In the genomic region with DNA sequence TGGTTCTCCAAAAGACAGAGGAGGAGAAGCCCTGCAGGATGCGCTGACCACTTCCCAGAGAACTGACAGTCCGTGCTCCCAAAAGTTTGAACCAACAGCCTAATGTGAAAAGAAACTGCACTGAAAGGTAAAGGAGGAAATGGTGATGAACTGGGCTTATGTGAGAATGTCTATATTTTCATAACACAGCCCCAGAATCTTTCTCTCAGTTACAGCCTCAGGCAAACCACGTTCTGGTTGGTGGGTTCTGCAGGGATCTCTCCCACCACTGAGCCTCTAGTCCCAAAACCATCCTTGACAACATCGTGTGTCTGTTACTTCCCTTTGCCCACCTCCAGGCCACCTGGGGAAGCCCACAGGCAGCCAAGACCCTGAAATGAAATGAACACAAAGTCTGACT, we compare ENCODE assay signal across 11 cellular contexts. TPM values are rescaled to one million over a fixed set of nuclear protein-coding genes. Genes with fewer than 3 reads are reported as not detected.
DNase-seq lines count a peak whose midpoint lies in the region; ATAC-seq and TF ChIP-seq lines count a peak whose summit lies in the region.
"Had no signal": no experiment of that assay in that cellular context is flagged by ENCODE, and none has a peak within 500 bp of the region (broad histone marks: within the 10 kb centered on the region; RNA-seq: fewer than 3 reads in every experiment).

No MANE protein-coding gene starts in this region.

- H4K20me1 ChIP-seq in BLaER1 = no peaks in the 10 kb centered on the region

- H3K4me1 ChIP-seq in BLaER1 (peaks cover 38% of the 10 kb centered on the region), lung (ENCODE audit: control insufficient read depth in 2 of 2, insufficient read depth in 2 of 2, low read length in 2 of 2) (peaks cover 11 to 20% of the 10 kb centered on the region in 2 donors), mesendoderm (ENCODE audit: control insufficient read depth, low read depth, low read length) (peaks cover 2% of the 10 kb centered on the region)

- 69 to 76% methylated on average over 4 of the region's 4 CpGs for WGBS in lung, 2 donors
- no CpG with 5 or more reads among the region's 4 CpGs for WGBS in mesendoderm (ENCODE audit: extremely low coverage, insufficient coverage, low lambda C conversion rate)

- TF ChIP-seq CTCF in GM20000 (IDR thresholded peaks at IDR 0.05; ENCODE audit: extremely low read depth, missing control alignments) = no peak
- no peak for TF ChIP-seq CTCF in lung (IDR thresholded peaks at IDR 0.05; ENCODE audit: control extremely low read depth, extremely low read depth)

- no peaks in the 10 kb centered on the region for H3K27me3 ChIP-seq in BLaER1
- no peaks in the 10 kb centered on the region for H3K27me3 ChIP-seq in lung (ENCODE audit: control insufficient read depth, insufficient read depth)
- no peaks in the 10 kb centered on the region for H3K27me3 ChIP-seq in mesendoderm (ENCODE audit: insufficient read depth, low read length, poor library complexity)
- H3K27me3 ChIP-seq: MG63 had no signal

- H2BK120ac ChIP-seq in mesendoderm (ENCODE audit: low read depth, low read length) = no peak overlapping the region

- H3K4ac ChIP-seq in mesendoderm (ENCODE audit: low read depth, low read length) = no peak overlapping the region

- H3K27ac ChIP-seq in BLaER1 (peak overlapping the region; percentile 79), lung (ENCODE audit: low read depth in 1 of 2, low read length in 1 of 2) (peak overlapping the region; percentile 41 to 46), mesendoderm (ENCODE audit: low read depth, low read length) (no peak overlapping the region)

- H3K56ac ChIP-seq in mesendoderm (ENCODE audit: low read length) = no peak overlapping the region

- no peak overlapping the region for H3K18ac ChIP-seq in mesendoderm (ENCODE audit: low read length)

- H3K4me3 ChIP-seq in BLaER1 (no peak overlapping the region), lung (no peak overlapping the region), mesendoderm (ENCODE audit: low read length) (no peak overlapping the region)
- H3K4me3 ChIP-seq: MG63 had no signal

- H3K27me3 Mint-ChIP-seq in T-cell = peaks cover 0 to 6% of the 10 kb centered on the region in 2 donors

- H3K4me2 ChIP-seq in BLaER1 (peak overlapping the region; percentile 73), mesendoderm (ENCODE audit: low read length) (no peak overlapping the region)

- H3K9me3 Mint-ChIP-seq in T-cell = no peaks in the 10 kb centered on the region

- peaks cover 8 to 13% (median 13%) of the 10 kb centered on the region in 3 donors for H3K4me1 Mint-ChIP-seq in T-cell

- POLR2A ChIA-PET in T-cell (lab: Charles Lee) = no interaction called here

- H3K36me3 Mint-ChIP-seq in T-cell = no peaks in the 10 kb centered on the region

- CTCF ChIA-PET in T-cell (lab: Charles Lee) = no interaction called here

- no peak overlapping the region for H3K23ac ChIP-seq in mesendoderm (ENCODE audit: low read length)

- H3K9ac ChIP-seq in BLaER1 (0 out of 2 replicates have a peak overlapping the region, but pooled peaks have one; percentile 61), mesendoderm (ENCODE audit: low read length) (no peak overlapping the region)

- H3K9me3 ChIP-seq in BLaER1 (no peaks in the 10 kb centered on the region), lung (ENCODE audit: control insufficient read depth in 2 of 2, insufficient read depth in 1 of 2, low read length in 1 of 2) (no peaks in the 10 kb centered on the region)
- H3K9me3 ChIP-seq: MG63 had no signal

- DNase-seq in GM20000 (ENCODE audit: low spot score) (peak; percentile 36), lung (ENCODE audit: low spot score) (no peak), T-cell (no peak), NCI-H1417 treated with DMSO at 0.1 percent for 48 hours (lab: John Stamatoyannopoulos, UW) (no peak), mesendoderm (no peak), NCI-H1930 (lab: John Stamatoyannopoulos, UW) (no peak)
- DNase-seq: activated T-cell treated with anti-CD3 and anti-CD28 coated beads for 4 hours, MG63, RPMI8226 had no signal

- H3K79me1 ChIP-seq in mesendoderm (ENCODE audit: low read length) = no peaks in the 10 kb centered on the region

- H4K8ac ChIP-seq in mesendoderm (ENCODE audit: low read depth, low read length) = no peak overlapping the region

- no peak overlapping the region for H4K5ac ChIP-seq in mesendoderm (ENCODE audit: low read length)

- no peak overlapping the region for H3K27ac Mint-ChIP-seq in T-cell

- H3K4me3 Mint-ChIP-seq in T-cell = no peak overlapping the region

- H2BK15ac ChIP-seq in mesendoderm (replicated peaks; ENCODE audit: low read depth) = no peak overlapping the region

- ATAC-seq in HG03521 (IDR thresholded peaks at IDR 0.05; ENCODE audit: unreplicated experiment) (peak; percentile 30), lung (ENCODE audit: insufficient read depth, low FRiP score) (no peak), T-cell (replicated peaks in 1 of 4) (no peak)

- H2BK5ac ChIP-seq in mesendoderm (ENCODE audit: low read length) = no peak overlapping the region

- H3K36me3 ChIP-seq in BLaER1 (no peaks in the 10 kb centered on the region), lung (ENCODE audit: control insufficient read depth in 2 of 2, insufficient read depth in 2 of 2, low read length in 2 of 2) (peaks cover 4 to 33% of the 10 kb centered on the region in 2 donors), mesendoderm (ENCODE audit: control insufficient read depth, insufficient read depth, low read length) (peaks cover 37% of the 10 kb centered on the region)

- H3K79me2 ChIP-seq in mesendoderm (ENCODE audit: control insufficient read depth, insufficient read depth, low read length) = no peaks in the 10 kb centered on the region

- no peak overlapping the region for H2AK5ac ChIP-seq in mesendoderm (ENCODE audit: low read length)

RNA-seq across cellular contexts. Expression of a gene that starts 23.9 kb away (rescaled TPM):
- total RNA-seq in lung = 1,000 to 10,000 TPM in 1 of 2 donors, 100 to 1,000 TPM in 1; 985 to 1,186 TPM
- polyA plus RNA-seq in lung = 100 to 1,000 TPM; 145 to 850 TPM
- total RNA-seq in T-cell = 1 to 10 TPM in 4 of 5 donors, not detected in 1; 4.1 to 8.6 (median 5.2) TPM
- 371 TPM for polyA plus RNA-seq in mesendoderm (2013, experiment 1 of 2)
- polyA plus RNA-seq in mesendoderm (2013, experiment 2 of 2) = 377 TPM

Comparison
In these comparisons a context has a peak if more than half of its experiments do, and no peak if none do; other contexts are left out.
1. RNA of a gene that starts 23.9 kb away (total RNA-seq): 985 to 1,186 TPM in lung; 4.1 to 8.6 TPM in T-cell; every median in the first group is over 100 times any median in the second.